In the genomic region with DNA sequence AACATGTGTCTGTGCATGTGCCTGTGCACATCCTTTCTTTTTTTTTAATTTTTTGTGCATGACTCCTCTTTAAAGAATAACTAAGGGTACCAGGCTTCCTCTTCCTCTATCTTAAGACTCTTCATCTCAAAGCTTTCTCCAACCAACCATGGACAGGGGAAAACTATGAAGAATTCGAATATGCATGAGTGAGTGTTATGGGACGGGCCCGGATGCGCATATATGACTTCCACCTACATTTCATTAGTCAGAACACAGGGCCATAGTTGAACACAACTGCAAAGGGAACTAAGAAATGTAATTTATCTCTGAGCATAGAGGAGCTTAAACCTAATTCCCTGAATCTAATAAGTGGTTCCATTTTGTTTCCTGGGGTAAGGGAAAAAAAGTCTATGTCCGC, we compare ENCODE assay signal across 22 cellular contexts.
"Had no signal": no experiment of that assay in that cellular context is flagged by ENCODE, and none has a peak within 500 bp of the region (broad histone marks: within the 10 kb centered on the region; RNA-seq: fewer than 3 reads in every experiment).

No MANE protein-coding gene starts in this region.

- H3K27ac ChIP-seq: cardiac muscle cell, gastroesophageal sphincter, heart right ventricle, pancreas, thoracic aorta, upper lobe of right lung had no signal

- H3K4me1 ChIP-seq: gastroesophageal sphincter, heart right ventricle, pancreas, upper lobe of right lung had no signal

- H3K27me3 Mint-ChIP-seq: activated CD4-positive, alpha-beta T cell treated with anti-CD3 and anti-CD28 coated beads for 36 hours; activated naive CD8-positive, alpha-beta T cell treated with anti-CD3 and anti-CD28 coated beads for 36 hours; dendritic cell treated with granulocyte-macrophage colony-stimulating factor and Interleukin-4, amounts not matched to agents 40 ng/mL and 50 ng/mL, for 4 days; naive thymus-derived CD8-positive, alpha-beta T cell had no signal

- DNase-seq: activated CD4-positive, alpha-beta T cell treated with anti-CD3 and anti-CD28 coated beads for 36 hours; activated CD4-positive, alpha-beta T cell treated with anti-CD3 and anti-CD28 coated beads, Interleukin-2, amount 50 U/mL, for 48 hours; activated gamma-delta T cell treated with Interleukin-2 at 50 U/mL for 16 hours; activated naive CD8-positive, alpha-beta T cell treated with anti-CD3 and anti-CD28 coated beads for 36 hours; amniotic stem cell; effector CD8-positive, alpha-beta T cell; heart right ventricle; kidney glomerular epithelial cell; left ventricle myocardium superior; mesendoderm; naive thymus-derived CD8-positive, alpha-beta T cell; pancreas; stimulated activated CD4-positive, alpha-beta T cell treated with anti-CD3 and anti-CD28 coated beads, Interleukin-4, amount 100 ng/mL, for 1 hour; upper lobe of right lung had no signal

- H3K4me1 Mint-ChIP-seq: activated CD4-positive, alpha-beta T cell treated with anti-CD3 and anti-CD28 coated beads for 36 hours; activated naive CD8-positive, alpha-beta T cell treated with anti-CD3 and anti-CD28 coated beads for 36 hours; naive thymus-derived CD8-positive, alpha-beta T cell had no signal

- H3K9me3 ChIP-seq: gastroesophageal sphincter, heart right ventricle, pancreas, thoracic aorta, upper lobe of right lung had no signal

- H3K36me3 ChIP-seq: cardiac muscle cell, gastroesophageal sphincter, heart right ventricle, pancreas, thoracic aorta, upper lobe of right lung had no signal

- H3K4me3 Mint-ChIP-seq: activated CD4-positive, alpha-beta T cell treated with anti-CD3 and anti-CD28 coated beads for 36 hours; activated naive CD8-positive, alpha-beta T cell treated with anti-CD3 and anti-CD28 coated beads for 36 hours; dendritic cell treated with granulocyte-macrophage colony-stimulating factor and Interleukin-4, amounts not matched to agents 40 ng/mL and 50 ng/mL, for 4 days; naive thymus-derived CD8-positive, alpha-beta T cell; T-helper 2 cell treated with Interferon-gamma antibody and Interleukin-4, amounts not matched to agents 5 μg/mL and 100 μg/mL, for 36 hours had no signal

- H3K9me3 Mint-ChIP-seq: dendritic cell treated with granulocyte-macrophage colony-stimulating factor and Interleukin-4, amounts not matched to agents 40 ng/mL and 50 ng/mL, for 4 days had no signal

- H3K36me3 Mint-ChIP-seq: activated naive CD8-positive, alpha-beta T cell treated with anti-CD3 and anti-CD28 coated beads for 36 hours; naive thymus-derived CD8-positive, alpha-beta T cell had no signal

- H3K4me3 ChIP-seq: cardiac muscle cell, gastroesophageal sphincter, heart right ventricle, pancreas, smooth muscle cell, thoracic aorta, upper lobe of right lung had no signal

- ATAC-seq: activated CD4-positive, alpha-beta T cell treated with anti-CD3 and anti-CD28 coated beads for 36 hours; esophagus mucosa; gastroesophageal sphincter; heart right ventricle; left ventricle myocardium superior; naive thymus-derived CD8-positive, alpha-beta T cell; pancreas; sciatic nerve; upper lobe of right lung had no signal

- H3K27ac Mint-ChIP-seq: activated CD4-positive, alpha-beta T cell treated with anti-CD3 and anti-CD28 coated beads for 36 hours; activated naive CD8-positive, alpha-beta T cell treated with anti-CD3 and anti-CD28 coated beads for 36 hours; dendritic cell treated with granulocyte-macrophage colony-stimulating factor and Interleukin-4, amounts not matched to agents 40 ng/mL and 50 ng/mL, for 4 days; naive thymus-derived CD8-positive, alpha-beta T cell; T-helper 2 cell treated with Interferon-gamma antibody and Interleukin-4, amounts not matched to agents 5 μg/mL and 100 μg/mL, for 36 hours had no signal

- H3K27me3 ChIP-seq: cardiac muscle cell, gastroesophageal sphincter, heart right ventricle, pancreas, upper lobe of right lung had no signal

- H3K4me2 ChIP-seq: smooth muscle cell had no signal
